In genomic region chr3:47885168-47885567, GRCh38 we compare ENCODE assay signal across 16 cellular contexts.
DNase-seq lines count a peak whose midpoint lies in the region; ATAC-seq and TF ChIP-seq lines count a peak whose summit lies in the region.
"Had no signal": no experiment of that assay in that cellular context is flagged by ENCODE, and none has a peak within 500 bp of the region (broad histone marks: within the 10 kb centered on the region; RNA-seq: fewer than 3 reads in every experiment).

No MANE protein-coding gene starts in this region.

- H3K27me3 Mint-ChIP-seq in WTC11 (ENCODE audit: low read depth): no peaks in the 10 kb centered on the region
- no peaks in the 10 kb centered on the region for H3K27me3 Mint-ChIP-seq in memory B cell
- H3K27me3 Mint-ChIP-seq in natural killer cell (ENCODE audit: low read depth in 2 of 2): no peaks in the 10 kb centered on the region
- H3K27me3 Mint-ChIP-seq: CD8-positive, alpha-beta memory T cell had no signal

- POLR2A ChIA-PET in WTC11 (lab: Charles Lee): no interaction called here

- no peak overlapping the region for H3K4me3 Mint-ChIP-seq in WTC11
- H3K4me3 Mint-ChIP-seq in memory B cell: no peak overlapping the region
- H3K4me3 Mint-ChIP-seq in natural killer cell: no peak overlapping the region
- H3K4me3 Mint-ChIP-seq: CD8-positive, alpha-beta memory T cell; HFFc6 had no signal

- intact Hi-C loops in natural killer cell (cut with micrococcal nuclease): no loop called here

- H3K9me3 Mint-ChIP-seq in WTC11: peaks cover 15% of the 10 kb centered on the region
- H3K9me3 Mint-ChIP-seq in memory B cell: no peaks in the 10 kb centered on the region
- H3K9me3 Mint-ChIP-seq in natural killer cell: no peaks in the 10 kb centered on the region
- H3K9me3 Mint-ChIP-seq: HFFc6 had no signal

- no peak for ATAC-seq in WTC11
- ATAC-seq in memory B cell (ENCODE audit: low read depth): no peak
- no peak for ATAC-seq in natural killer cell

- TF ChIP-seq CTCF in WTC11 (IDR thresholded peaks at IDR 0.05): no peak
- TF ChIP-seq CTCF in natural killer cell (IDR thresholded peaks at IDR 0.05): no peak

- H3K4me1 Mint-ChIP-seq in WTC11: peaks cover 11% of the 10 kb centered on the region
- peaks cover 13% of the 10 kb centered on the region for H3K4me1 Mint-ChIP-seq in memory B cell
- peaks cover 0 to 5% of the 10 kb centered on the region in 2 donors for H3K4me1 Mint-ChIP-seq in natural killer cell

- DNase-seq in activated CD8-positive, alpha-beta memory T cell treated with anti-CD3 and anti-CD28 coated beads for 24 hours: peak; percentile 17
- no peak for DNase-seq in activated CD8-positive, alpha-beta memory T cell treated with anti-CD3 and anti-CD28 coated beads, Interleukin-2, amount 50 U/mL, for 4 hours
- no peak for DNase-seq in WTC11 (ENCODE audit: low spot score)
- DNase-seq in memory B cell (ENCODE audit: low spot score in 2 of 2): no peak
- DNase-seq in natural killer cell: no peak
- no peak for DNase-seq in SIG-M5 (lab: John Stamatoyannopoulos, UW)
- no peak for DNase-seq in islet precursor cell
- DNase-seq: CD8-positive, alpha-beta memory T cell; HFFc6; NCI-H1417 treated with DMSO at 0.1 percent for 48 hours; NCI-H187 treated with DMSO at 0.1 percent for 48 hours; NCI-H2227 treated with DMSO at 0.1 percent for 48 hours; NCI-H510A treated with DMSO at 0.1 percent for 48 hours; NCI-H774; RPMI8226; SHP77 treated with DMSO at 0.1 percent for 48 hours had no signal

- 0 out of 2 replicates have a peak overlapping the region, but pooled peaks have one; percentile 1 for H3K27ac Mint-ChIP-seq in WTC11
- H3K27ac Mint-ChIP-seq in memory B cell: peak overlapping the region; percentile 38
- H3K27ac Mint-ChIP-seq in natural killer cell: no peak overlapping the region
- H3K27ac Mint-ChIP-seq: HFFc6 had no signal

- H3K36me3 Mint-ChIP-seq in WTC11 (peaks cover 34% of the 10 kb centered on the region), memory B cell (peaks cover 22% of the 10 kb centered on the region), natural killer cell (no peaks in the 10 kb centered on the region)

- CTCF ChIA-PET in WTC11 (lab: Charles Lee): no interaction called here

TF ChIP-seq in WTC11, 78 proteins besides CTCF, POLR2A, EP300 and RAD21:
- TF ChIP-seq ZNF121 (CRISPR knock-in tag; IDR thresholded peaks at IDR 0.05) (peak; percentile 88), ATF2 (CRISPR knock-in tag; IDR thresholded peaks at IDR 0.05; ENCODE audit: borderline replicate concordance, low read depth) (no peak)

Comparison
In these comparisons a context has a peak if more than half of its experiments do, and no peak if none do; other contexts are left out.
1. H3K27ac Mint-ChIP-seq: peak in WTC11 (single experiment) and memory B cell (single experiment); none in natural killer cell (0 of 2).